ENCODE assay signal across 1 cellular context in the genomic region with DNA sequence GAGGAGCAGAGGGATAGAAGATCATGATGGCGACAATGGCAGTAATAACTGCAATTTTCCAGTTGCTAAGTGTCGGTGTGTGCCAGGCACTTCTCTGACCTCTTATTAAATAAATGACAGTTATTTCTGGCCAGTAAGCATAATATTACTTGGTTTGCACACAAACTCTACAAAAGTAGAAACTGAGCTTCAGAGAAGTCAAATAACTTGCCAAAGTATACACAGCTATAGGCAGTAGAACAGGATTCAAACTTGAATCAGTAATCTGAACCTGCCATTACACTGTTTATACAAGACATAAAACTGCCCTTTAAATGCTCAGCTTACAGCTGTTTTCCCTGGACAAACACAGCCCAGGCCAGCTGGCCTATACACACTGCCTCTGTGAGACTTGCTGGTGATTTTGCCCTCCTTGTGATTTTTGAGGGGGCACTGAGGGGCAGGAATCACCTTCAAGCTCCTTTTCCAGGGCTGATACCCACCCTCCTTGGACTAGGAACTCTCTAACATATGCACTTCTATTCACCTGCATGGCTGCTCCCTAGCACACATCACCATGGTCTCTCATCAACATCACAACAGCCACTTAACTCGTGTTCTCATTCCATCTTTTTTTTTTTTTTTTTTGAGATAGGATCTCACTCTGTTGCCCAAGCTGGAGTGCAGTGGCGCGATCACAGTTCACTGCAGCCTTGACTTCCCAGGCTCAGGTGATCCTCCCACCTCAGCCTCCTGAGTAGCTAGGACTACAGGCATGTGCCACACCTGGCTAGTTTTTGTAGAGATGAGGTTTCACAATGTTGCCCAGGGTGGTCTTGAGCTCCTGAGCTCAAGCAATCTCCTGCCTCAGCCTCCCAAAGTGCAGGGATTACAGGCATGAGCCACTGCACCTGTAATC.
TF ChIP-seq lines count a peak whose summit lies in the region.

No MANE protein-coding gene starts in this region.

TF ChIP-seq in HepG2, 621 proteins besides CTCF, POLR2A, EP300 and RAD21 (continued from another document and continues in another):
- peak; percentile 81 for TF ChIP-seq ARID3A (IDR thresholded peaks at IDR 0.05; ENCODE audit: low read depth, low read length)
- TF ChIP-seq, protein P1, sequence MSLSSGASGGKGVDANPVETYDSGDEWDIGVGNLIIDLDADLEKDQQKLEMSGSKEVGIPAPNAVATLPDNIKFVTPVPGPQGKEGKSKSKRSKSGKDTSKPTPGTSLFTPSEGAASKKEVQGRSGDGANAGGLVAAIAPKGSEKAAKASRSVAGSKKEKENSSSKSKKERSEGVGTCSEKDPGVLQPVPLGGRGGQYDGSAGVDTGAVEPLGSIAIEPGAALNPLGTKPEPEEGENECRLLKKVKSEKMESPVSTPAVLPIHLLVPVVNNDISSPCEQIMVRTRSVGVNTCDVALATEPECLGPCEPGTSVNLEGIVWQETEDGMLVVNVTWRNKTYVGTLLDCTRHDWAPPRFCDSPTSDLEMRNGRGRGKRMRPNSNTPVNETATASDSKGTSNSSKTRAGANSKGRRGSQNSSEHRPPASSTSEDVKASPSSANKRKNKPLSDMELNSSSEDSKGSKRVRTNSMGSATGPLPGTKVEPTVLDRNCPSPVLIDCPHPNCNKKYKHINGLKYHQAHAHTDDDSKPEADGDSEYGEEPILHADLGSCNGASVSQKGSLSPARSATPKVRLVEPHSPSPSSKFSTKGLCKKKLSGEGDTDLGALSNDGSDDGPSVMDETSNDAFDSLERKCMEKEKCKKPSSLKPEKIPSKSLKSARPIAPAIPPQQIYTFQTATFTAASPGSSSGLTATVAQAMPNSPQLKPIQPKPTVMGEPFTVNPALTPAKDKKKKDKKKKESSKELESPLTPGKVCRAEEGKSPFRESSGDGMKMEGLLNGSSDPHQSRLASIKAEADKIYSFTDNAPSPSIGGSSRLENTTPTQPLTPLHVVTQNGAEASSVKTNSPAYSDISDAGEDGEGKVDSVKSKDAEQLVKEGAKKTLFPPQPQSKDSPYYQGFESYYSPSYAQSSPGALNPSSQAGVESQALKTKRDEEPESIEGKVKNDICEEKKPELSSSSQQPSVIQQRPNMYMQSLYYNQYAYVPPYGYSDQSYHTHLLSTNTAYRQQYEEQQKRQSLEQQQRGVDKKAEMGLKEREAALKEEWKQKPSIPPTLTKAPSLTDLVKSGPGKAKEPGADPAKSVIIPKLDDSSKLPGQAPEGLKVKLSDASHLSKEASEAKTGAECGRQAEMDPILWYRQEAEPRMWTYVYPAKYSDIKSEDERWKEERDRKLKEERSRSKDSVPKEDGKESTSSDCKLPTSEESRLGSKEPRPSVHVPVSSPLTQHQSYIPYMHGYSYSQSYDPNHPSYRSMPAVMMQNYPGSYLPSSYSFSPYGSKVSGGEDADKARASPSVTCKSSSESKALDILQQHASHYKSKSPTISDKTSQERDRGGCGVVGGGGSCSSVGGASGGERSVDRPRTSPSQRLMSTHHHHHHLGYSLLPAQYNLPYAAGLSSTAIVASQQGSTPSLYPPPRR (CRISPR knock-in tag; IDR thresholded peaks at IDR 0.05; ENCODE audit: borderline replicate concordance): peak; percentile 44; the same call in 1 of the 2 replicates
- no peak for TF ChIP-seq CBX1 (IDR thresholded peaks at IDR 0.05; ENCODE audit: low read depth)
- TF ChIP-seq EHMT2 (IDR thresholded peaks at IDR 0.05; ENCODE audit: borderline replicate concordance, low read depth, low read length): no peak
- no peak for TF ChIP-seq RCOR2 (CRISPR knock-in tag; IDR thresholded peaks at IDR 0.05)
- TF ChIP-seq ZNF709 (CRISPR knock-in tag; IDR thresholded peaks at IDR 0.05): 0 out of 2 replicates have a peak, but pooled peaks have one; percentile 4
- no peak for TF ChIP-seq HOXA5 (CRISPR knock-in tag; IDR thresholded peaks at IDR 0.05)
- TF ChIP-seq, protein P2, sequence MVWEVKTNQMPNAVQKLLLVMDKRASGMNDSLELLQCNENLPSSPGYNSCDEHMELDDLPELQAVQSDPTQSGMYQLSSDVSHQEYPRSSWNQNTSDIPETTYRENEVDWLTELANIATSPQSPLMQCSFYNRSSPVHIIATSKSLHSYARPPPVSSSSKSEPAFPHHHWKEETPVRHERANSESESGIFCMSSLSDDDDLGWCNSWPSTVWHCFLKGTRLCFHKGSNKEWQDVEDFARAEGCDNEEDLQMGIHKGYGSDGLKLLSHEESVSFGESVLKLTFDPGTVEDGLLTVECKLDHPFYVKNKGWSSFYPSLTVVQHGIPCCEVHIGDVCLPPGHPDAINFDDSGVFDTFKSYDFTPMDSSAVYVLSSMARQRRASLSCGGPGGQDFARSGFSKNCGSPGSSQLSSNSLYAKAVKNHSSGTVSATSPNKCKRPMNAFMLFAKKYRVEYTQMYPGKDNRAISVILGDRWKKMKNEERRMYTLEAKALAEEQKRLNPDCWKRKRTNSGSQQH (CRISPR knock-in tag; IDR thresholded peaks at IDR 0.05; ENCODE audit: low read depth): no peak
- TF ChIP-seq MED1 (CRISPR knock-in tag; IDR thresholded peaks at IDR 0.05): no peak; the same call in 1 of the 2 replicates
- TF ChIP-seq ZNF713 (CRISPR knock-in tag; IDR thresholded peaks at IDR 0.05): 0 out of 2 replicates have a peak, but pooled peaks have one; percentile 26
- no peak; the same call in 1 of the 2 replicates for TF ChIP-seq FOXP4 (CRISPR knock-in tag; IDR thresholded peaks at IDR 0.05)
- TF ChIP-seq HDAC2 (CRISPR knock-in tag; IDR thresholded peaks at IDR 0.05): peak; percentile 40; the same call in 1 of the 2 replicates
- TF ChIP-seq ZNF839 (CRISPR knock-in tag; IDR thresholded peaks at IDR 0.05; ENCODE audit: borderline replicate concordance): no peak
- TF ChIP-seq, protein P3, sequence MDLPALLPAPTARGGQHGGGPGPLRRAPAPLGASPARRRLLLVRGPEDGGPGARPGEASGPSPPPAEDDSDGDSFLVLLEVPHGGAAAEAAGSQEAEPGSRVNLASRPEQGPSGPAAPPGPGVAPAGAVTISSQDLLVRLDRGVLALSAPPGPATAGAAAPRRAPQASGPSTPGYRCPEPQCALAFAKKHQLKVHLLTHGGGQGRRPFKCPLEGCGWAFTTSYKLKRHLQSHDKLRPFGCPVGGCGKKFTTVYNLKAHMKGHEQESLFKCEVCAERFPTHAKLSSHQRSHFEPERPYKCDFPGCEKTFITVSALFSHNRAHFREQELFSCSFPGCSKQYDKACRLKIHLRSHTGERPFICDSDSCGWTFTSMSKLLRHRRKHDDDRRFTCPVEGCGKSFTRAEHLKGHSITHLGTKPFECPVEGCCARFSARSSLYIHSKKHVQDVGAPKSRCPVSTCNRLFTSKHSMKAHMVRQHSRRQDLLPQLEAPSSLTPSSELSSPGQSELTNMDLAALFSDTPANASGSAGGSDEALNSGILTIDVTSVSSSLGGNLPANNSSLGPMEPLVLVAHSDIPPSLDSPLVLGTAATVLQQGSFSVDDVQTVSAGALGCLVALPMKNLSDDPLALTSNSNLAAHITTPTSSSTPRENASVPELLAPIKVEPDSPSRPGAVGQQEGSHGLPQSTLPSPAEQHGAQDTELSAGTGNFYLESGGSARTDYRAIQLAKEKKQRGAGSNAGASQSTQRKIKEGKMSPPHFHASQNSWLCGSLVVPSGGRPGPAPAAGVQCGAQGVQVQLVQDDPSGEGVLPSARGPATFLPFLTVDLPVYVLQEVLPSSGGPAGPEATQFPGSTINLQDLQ (CRISPR knock-in tag; IDR thresholded peaks at IDR 0.05): no peak
- no peak for TF ChIP-seq ZSCAN29 (CRISPR knock-in tag; conservative IDR thresholded peaks at IDR 0.05)
- TF ChIP-seq SP1 (IDR thresholded peaks at IDR 0.05): no peak
- no peak for TF ChIP-seq SP1 (CRISPR knock-in tag; IDR thresholded peaks at IDR 0.05)
- no peak for TF ChIP-seq MAFG (CRISPR knock-in tag; IDR thresholded peaks at IDR 0.05)
- TF ChIP-seq MAZ (IDR thresholded peaks at IDR 0.05; ENCODE audit: borderline replicate concordance, low read depth, low read length): no peak
- TF ChIP-seq MAZ (CRISPR knock-in tag; IDR thresholded peaks at IDR 0.05; ENCODE audit: low read depth): 0 out of 2 replicates have a peak, but pooled peaks have one; percentile 43
- no peak for TF ChIP-seq GMEB1 (CRISPR knock-in tag; IDR thresholded peaks at IDR 0.05; ENCODE audit: borderline replicate concordance)
- no peak for TF ChIP-seq ZFYVE20 (CRISPR knock-in tag; IDR thresholded peaks at IDR 0.05; ENCODE audit: borderline replicate concordance, low read depth)
- no peak for TF ChIP-seq ZBTB21 (CRISPR knock-in tag; IDR thresholded peaks at IDR 0.05)
- TF ChIP-seq, protein P4, sequence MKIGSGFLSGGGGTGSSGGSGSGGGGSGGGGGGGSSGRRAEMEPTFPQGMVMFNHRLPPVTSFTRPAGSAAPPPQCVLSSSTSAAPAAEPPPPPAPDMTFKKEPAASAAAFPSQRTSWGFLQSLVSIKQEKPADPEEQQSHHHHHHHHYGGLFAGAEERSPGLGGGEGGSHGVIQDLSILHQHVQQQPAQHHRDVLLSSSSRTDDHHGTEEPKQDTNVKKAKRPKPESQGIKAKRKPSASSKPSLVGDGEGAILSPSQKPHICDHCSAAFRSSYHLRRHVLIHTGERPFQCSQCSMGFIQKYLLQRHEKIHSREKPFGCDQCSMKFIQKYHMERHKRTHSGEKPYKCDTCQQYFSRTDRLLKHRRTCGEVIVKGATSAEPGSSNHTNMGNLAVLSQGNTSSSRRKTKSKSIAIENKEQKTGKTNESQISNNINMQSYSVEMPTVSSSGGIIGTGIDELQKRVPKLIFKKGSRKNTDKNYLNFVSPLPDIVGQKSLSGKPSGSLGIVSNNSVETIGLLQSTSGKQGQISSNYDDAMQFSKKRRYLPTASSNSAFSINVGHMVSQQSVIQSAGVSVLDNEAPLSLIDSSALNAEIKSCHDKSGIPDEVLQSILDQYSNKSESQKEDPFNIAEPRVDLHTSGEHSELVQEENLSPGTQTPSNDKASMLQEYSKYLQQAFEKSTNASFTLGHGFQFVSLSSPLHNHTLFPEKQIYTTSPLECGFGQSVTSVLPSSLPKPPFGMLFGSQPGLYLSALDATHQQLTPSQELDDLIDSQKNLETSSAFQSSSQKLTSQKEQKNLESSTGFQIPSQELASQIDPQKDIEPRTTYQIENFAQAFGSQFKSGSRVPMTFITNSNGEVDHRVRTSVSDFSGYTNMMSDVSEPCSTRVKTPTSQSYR (CRISPR knock-in tag; IDR thresholded peaks at IDR 0.05; ENCODE audit: borderline replicate concordance): no peak
- no peak for TF ChIP-seq SMAD1 (CRISPR knock-in tag; IDR thresholded peaks at IDR 0.05; ENCODE audit: borderline replicate concordance, low read depth)
- TF ChIP-seq, protein P5, sequence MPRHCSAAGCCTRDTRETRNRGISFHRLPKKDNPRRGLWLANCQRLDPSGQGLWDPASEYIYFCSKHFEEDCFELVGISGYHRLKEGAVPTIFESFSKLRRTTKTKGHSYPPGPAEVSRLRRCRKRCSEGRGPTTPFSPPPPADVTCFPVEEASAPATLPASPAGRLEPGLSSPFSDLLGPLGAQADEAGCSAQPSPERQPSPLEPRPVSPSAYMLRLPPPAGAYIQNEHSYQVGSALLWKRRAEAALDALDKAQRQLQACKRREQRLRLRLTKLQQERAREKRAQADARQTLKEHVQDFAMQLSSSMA (CRISPR knock-in tag; IDR thresholded peaks at IDR 0.05): 0 out of 2 replicates have a peak, but pooled peaks have one; percentile 52
- peak; percentile 15; the same call in 1 of the 2 replicates for TF ChIP-seq ZFY (CRISPR knock-in tag; IDR thresholded peaks at IDR 0.05)
- no peak for TF ChIP-seq DMAP1 (CRISPR knock-in tag; IDR thresholded peaks at IDR 0.05)
